In genomic region chr4:40530961-40531635, GRCh38 we compare ENCODE assay signal across 1 cellular context.
A peak's percentile ranks its signal among the peaks of the same experiment; 100 is the strongest.
TF ChIP-seq lines count a peak whose summit lies in the region.

No MANE protein-coding gene starts in this region.

TF ChIP-seq in K562, 482 proteins besides CTCF, POLR2A, EP300 and RAD21 (continued from another document):
- TF ChIP-seq FOXK1 (CRISPR knock-in tag; IDR thresholded peaks at IDR 0.05; ENCODE audit: borderline replicate concordance) (no peak), ELF1 (tag; IDR thresholded peaks at IDR 0.05) (no peak), MCM7 (IDR thresholded peaks at IDR 0.05) (no peak), ZNF778 (CRISPR knock-in tag; IDR thresholded peaks at IDR 0.05) (no peak), KDM1A (IDR thresholded peaks at IDR 0.05) (peak; percentile 69 to 83), ETV5 (CRISPR knock-in tag; IDR thresholded peaks at IDR 0.05; ENCODE audit: low read depth) (peak; percentile 43; the same call in 1 of the 2 replicates), CBX1 (IDR thresholded peaks at IDR 0.05; ENCODE audit: low read depth) (no peak), ELF4 (CRISPR knock-in tag; IDR thresholded peaks at IDR 0.05) (no peak), CUX1 (CRISPR knock-in tag; IDR thresholded peaks at IDR 0.05) (no peak), CBX3 (IDR thresholded peaks at IDR 0.05; ENCODE audit: borderline replicate concordance in 1 of 2, low read length in 2 of 2) (no peak), NFE2L1 (tag; IDR thresholded peaks at IDR 0.05; ENCODE audit: borderline replicate concordance, low read depth) (no peak), ZNF217 (CRISPR knock-in tag; IDR thresholded peaks at IDR 0.05) (no peak), MYBL2 (IDR thresholded peaks at IDR 0.05; ENCODE audit: low read depth) (no peak), MYBL2 (CRISPR knock-in tag; IDR thresholded peaks at IDR 0.05; ENCODE audit: borderline replicate concordance) (no peak), ZSCAN29 (IDR thresholded peaks at IDR 0.05) (no peak), ARID1B (IDR thresholded peaks at IDR 0.05) (peak; percentile 86), KLF6 (CRISPR knock-in tag; IDR thresholded peaks at IDR 0.05; ENCODE audit: borderline replicate concordance) (no peak), RHOXF2B (CRISPR knock-in tag; conservative IDR thresholded peaks at IDR 0.05) (no peak), NR3C1 (CRISPR knock-in tag; IDR thresholded peaks at IDR 0.05) (no peak), ZNF239 (CRISPR knock-in tag; IDR thresholded peaks at IDR 0.05) (no peak), RFX5 (IDR thresholded peaks at IDR 0.05; ENCODE audit: low read depth, low read length) (no peak), ELK3 (CRISPR knock-in tag; IDR thresholded peaks at IDR 0.05) (no peak), FOXA3 (CRISPR knock-in tag; conservative IDR thresholded peaks at IDR 0.05 in 1 of 2, IDR thresholded peaks at IDR 0.05 in 1 of 2) (no peak), ZFP30 (CRISPR knock-in tag; IDR thresholded peaks at IDR 0.05; ENCODE audit: borderline replicate concordance) (no peak), NCOA6 (IDR thresholded peaks at IDR 0.05) (no peak)
- TF ChIP-seq, protein P1, sequence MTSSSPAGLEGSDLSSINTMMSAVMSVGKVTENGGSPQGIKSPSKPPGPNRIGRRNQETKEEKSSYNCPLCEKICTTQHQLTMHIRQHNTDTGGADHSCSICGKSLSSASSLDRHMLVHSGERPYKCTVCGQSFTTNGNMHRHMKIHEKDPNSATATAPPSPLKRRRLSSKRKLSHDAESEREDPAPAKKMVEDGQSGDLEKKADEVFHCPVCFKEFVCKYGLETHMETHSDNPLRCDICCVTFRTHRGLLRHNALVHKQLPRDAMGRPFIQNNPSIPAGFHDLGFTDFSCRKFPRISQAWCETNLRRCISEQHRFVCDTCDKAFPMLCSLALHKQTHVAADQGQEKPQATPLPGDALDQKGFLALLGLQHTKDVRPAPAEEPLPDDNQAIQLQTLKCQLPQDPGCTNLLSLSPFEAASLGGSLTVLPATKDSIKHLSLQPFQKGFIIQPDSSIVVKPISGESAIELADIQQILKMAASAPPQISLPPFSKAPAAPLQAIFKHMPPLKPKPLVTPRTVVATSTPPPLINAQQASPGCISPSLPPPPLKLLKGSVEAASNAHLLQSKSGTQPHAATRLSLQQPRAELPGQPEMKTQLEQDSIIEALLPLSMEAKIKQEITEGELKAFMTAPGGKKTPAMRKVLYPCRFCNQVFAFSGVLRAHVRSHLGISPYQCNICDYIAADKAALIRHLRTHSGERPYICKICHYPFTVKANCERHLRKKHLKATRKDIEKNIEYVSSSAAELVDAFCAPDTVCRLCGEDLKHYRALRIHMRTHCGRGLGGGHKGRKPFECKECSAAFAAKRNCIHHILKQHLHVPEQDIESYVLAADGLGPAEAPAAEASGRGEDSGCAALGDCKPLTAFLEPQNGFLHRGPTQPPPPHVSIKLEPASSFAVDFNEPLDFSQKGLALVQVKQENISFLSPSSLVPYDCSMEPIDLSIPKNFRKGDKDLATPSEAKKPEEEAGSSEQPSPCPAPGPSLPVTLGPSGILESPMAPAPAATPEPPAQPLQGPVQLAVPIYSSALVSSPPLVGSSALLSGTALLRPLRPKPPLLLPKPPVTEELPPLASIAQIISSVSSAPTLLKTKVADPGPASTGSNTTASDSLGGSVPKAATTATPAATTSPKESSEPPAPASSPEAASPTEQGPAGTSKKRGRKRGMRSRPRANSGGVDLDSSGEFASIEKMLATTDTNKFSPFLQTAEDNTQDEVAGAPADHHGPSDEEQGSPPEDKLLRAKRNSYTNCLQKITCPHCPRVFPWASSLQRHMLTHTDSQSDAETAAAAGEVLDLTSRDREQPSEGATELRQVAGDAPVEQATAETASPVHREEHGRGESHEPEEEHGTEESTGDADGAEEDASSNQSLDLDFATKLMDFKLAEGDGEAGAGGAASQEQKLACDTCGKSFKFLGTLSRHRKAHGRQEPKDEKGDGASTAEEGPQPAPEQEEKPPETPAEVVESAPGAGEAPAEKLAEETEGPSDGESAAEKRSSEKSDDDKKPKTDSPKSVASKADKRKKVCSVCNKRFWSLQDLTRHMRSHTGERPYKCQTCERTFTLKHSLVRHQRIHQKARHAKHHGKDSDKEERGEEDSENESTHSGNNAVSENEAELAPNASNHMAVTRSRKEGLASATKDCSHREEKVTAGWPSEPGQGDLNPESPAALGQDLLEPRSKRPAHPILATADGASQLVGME (CRISPR knock-in tag; IDR thresholded peaks at IDR 0.05) = 0 out of 2 replicates have a peak, but pooled peaks have one; percentile 54
- TF ChIP-seq, protein P2, sequence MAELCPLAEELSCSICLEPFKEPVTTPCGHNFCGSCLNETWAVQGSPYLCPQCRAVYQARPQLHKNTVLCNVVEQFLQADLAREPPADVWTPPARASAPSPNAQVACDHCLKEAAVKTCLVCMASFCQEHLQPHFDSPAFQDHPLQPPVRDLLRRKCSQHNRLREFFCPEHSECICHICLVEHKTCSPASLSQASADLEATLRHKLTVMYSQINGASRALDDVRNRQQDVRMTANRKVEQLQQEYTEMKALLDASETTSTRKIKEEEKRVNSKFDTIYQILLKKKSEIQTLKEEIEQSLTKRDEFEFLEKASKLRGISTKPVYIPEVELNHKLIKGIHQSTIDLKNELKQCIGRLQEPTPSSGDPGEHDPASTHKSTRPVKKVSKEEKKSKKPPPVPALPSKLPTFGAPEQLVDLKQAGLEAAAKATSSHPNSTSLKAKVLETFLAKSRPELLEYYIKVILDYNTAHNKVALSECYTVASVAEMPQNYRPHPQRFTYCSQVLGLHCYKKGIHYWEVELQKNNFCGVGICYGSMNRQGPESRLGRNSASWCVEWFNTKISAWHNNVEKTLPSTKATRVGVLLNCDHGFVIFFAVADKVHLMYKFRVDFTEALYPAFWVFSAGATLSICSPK (IDR thresholded peaks at IDR 0.05; ENCODE audit: borderline replicate concordance) = no peak
- TF ChIP-seq, protein P3, sequence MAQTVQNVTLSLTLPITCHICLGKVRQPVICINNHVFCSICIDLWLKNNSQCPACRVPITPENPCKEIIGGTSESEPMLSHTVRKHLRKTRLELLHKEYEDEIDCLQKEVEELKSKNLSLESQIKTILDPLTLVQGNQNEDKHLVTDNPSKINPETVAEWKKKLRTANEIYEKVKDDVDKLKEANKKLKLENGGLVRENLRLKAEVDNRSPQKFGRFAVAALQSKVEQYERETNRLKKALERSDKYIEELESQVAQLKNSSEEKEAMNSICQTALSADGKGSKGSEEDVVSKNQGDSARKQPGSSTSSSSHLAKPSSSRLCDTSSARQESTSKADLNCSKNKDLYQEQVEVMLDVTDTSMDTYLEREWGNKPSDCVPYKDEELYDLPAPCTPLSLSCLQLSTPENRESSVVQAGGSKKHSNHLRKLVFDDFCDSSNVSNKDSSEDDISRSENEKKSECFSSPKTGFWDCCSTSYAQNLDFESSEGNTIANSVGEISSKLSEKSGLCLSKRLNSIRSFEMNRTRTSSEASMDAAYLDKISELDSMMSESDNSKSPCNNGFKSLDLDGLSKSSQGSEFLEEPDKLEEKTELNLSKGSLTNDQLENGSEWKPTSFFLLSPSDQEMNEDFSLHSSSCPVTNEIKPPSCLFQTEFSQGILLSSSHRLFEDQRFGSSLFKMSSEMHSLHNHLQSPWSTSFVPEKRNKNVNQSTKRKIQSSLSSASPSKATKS (CRISPR knock-in tag; IDR thresholded peaks at IDR 0.05) = no peak
- TF ChIP-seq, protein P4, sequence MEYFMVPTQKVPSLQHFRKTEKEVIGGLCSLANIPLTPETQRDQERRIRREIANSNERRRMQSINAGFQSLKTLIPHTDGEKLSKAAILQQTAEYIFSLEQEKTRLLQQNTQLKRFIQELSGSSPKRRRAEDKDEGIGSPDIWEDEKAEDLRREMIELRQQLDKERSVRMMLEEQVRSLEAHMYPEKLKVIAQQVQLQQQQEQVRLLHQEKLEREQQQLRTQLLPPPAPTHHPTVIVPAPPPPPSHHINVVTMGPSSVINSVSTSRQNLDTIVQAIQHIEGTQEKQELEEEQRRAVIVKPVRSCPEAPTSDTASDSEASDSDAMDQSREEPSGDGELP (CRISPR knock-in tag; IDR thresholded peaks at IDR 0.05; ENCODE audit: borderline replicate concordance) = no peak
